Comparison of ENCODE assay signal across 8 cellular contexts in the genomic region with DNA sequence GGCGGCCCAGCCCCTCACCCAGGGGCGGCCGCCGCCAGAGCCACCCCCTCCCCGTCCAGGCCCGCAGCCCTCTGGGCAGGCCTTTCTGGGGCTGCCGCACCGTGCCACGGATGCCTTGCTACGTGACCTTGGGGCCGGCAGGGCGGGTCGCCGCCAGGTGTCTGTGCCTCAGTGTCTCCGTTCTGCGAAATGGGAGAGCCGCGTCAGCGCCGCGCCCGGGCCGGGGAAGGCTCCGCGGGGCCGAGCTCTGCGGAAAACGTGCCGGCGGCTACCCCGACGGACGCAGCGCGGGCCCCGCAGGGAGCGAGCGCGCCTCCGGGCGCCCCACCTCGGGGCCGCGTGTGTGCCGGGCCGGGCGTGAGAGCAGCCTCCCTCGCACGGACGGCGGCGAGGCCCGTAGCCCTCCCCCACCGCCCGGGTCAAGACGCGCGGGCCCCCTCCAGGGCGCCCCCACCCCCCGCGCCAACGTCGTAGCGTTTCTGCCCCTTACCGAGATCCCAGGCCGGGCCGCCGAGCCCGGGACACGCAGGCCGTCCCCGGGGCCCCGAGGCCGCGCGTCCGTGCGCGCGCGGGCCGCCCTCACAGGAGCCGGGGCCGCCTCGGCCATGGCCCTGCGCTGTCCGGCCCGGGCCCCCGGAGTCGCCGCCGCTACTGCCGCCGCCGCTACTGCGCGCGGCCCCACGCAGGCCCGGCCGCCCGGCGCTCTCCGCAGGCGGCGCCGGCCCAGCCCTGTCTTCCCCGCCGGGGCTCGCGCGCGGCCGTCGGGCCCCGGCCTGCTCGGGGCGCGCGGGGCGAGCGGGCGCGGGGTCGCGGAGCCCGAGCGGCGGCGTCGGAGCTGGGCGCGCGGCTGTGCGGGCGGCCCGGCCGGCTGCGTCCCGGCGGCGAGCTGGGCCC. TPM values are rescaled to one million over a fixed set of nuclear protein-coding genes. Genes with fewer than 3 reads are reported as not detected.
DNase-seq lines count a peak whose midpoint lies in the region; ATAC-seq and TF ChIP-seq lines count a peak whose summit lies in the region.

No MANE protein-coding gene starts in this region.

- DNase-seq in fibroblast of the aortic adventitia (ENCODE audit: low read depth): no peak
- DNase-seq in osteocyte (ENCODE audit: extremely low spot score, unreplicated experiment): peak; percentile 84
- no peak for DNase-seq in putamen (ENCODE audit: low spot score)
- DNase-seq in NCI-H1436 treated with DMSO at 0.1 percent for 48 hours (lab: John Stamatoyannopoulos, UW): no peak

- peaks cover 10% of the 10 kb centered on the region for H3K27me3 Mint-ChIP-seq in osteocyte (ENCODE audit: unreplicated experiment)

- H3K36me3 Mint-ChIP-seq in osteocyte (ENCODE audit: unreplicated experiment): peaks cover 10% of the 10 kb centered on the region

- H3K4me3 Mint-ChIP-seq in osteocyte (ENCODE audit: unreplicated experiment): peak overlapping the region; percentile 47

- peak overlapping the region; percentile 63 for H3K4me3 ChIP-seq in WI38 (ENCODE audit: low read depth, low read length)
- peak overlapping the region; percentile 72 for H3K4me3 ChIP-seq in fibroblast of the aortic adventitia (ENCODE audit: low read depth, low read length)

- H3K27ac Mint-ChIP-seq in osteocyte (ENCODE audit: unreplicated experiment): no peak overlapping the region

- no peaks in the 10 kb centered on the region for H3K9me3 Mint-ChIP-seq in osteocyte (ENCODE audit: unreplicated experiment)

- peak overlapping the region; percentile 56 for H3K27ac ChIP-seq in C4-2B

- H3K4me1 Mint-ChIP-seq in osteocyte (ENCODE audit: unreplicated experiment): peaks cover 16% of the 10 kb centered on the region

- TF ChIP-seq CTCF in C4-2B (conservative IDR thresholded peaks at IDR 0.05) (no peak), WI38 (IDR thresholded peaks at IDR 0.05; ENCODE audit: low read depth, low read length) (no peak), fibroblast of the aortic adventitia (IDR thresholded peaks at IDR 0.05; ENCODE audit: insufficient read depth, low read length) (no peak), osteocyte (IDR thresholded peaks at IDR 0.05) (no peak)

- ATAC-seq in GM19023 (IDR thresholded peaks at IDR 0.05; ENCODE audit: unreplicated experiment) (peak; percentile 33), HG03097 (IDR thresholded peaks at IDR 0.05; ENCODE audit: low FRiP score, unreplicated experiment) (peak; percentile 26)

RNA-seq across cellular contexts. Expression of a gene that starts 1.1 kb away (rescaled TPM):
- total RNA-seq in fibroblast of the aortic adventitia (ENCODE audit: low replicate concordance): 7.0 and 7.2 TPM in 2 replicates
- total RNA-seq in osteocyte: 16.3 and 17.1 TPM in 2 replicates

RNA-seq across cellular contexts. Expression of a gene that starts 37.8 kb away (rescaled TPM):
- total RNA-seq in fibroblast of the aortic adventitia (ENCODE audit: low replicate concordance) (13.2 and 16.0 TPM in 2 replicates), osteocyte (19.1 and 20.5 TPM in 2 replicates)
